9 cellular contexts compared by ENCODE assay signal in the genomic region with DNA sequence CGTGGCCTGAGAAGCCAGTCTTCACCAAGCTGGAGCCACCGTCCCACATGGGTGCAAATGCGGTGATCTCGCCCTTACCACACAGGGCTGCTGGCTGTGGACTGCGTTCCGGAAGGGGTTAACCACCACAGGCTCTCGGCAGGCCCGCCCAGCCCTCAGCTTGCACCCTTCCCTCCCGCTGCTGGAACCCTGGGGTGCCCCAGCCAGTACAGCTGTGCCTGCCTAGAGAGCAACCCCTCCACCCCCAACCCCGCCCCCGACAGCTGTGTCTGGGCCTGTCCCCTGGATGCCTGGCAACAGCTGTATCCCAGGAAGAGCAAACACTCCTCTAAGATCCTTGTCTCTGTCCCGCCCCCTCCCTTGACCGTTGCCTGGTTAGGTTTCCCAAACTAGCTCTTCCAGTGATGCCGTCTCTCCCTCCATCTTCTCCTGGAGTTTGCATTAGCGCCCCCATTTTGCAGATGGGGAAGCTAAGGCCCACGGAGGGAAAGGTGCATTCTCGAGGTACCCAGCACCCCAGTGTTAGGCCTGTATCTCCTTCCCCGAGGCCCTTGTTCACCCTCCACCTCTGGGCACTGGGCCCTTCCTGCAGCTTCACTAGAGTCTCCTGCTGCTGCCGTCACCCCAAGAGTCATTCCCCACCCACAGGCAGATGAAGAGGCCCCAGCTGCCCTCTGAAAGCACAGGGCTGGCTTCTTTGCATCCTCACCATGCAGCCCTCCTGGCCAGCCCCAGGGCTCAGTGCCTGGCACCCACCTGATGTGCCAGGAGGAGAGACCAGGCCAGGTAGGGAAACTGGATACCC.
DNase-seq lines count a peak whose midpoint lies in the region; ATAC-seq and TF ChIP-seq lines count a peak whose summit lies in the region.
"Had no signal": no experiment of that assay in that cellular context is flagged by ENCODE, and none has a peak within 500 bp of the region (broad histone marks: within the 10 kb centered on the region; RNA-seq: fewer than 3 reads in every experiment).

No MANE protein-coding gene starts in this region.

- H3K9me3 Mint-ChIP-seq in nephron progenitor cell = no peaks in the 10 kb centered on the region

- ATAC-seq in GM19351 (IDR thresholded peaks at IDR 0.05; ENCODE audit: unreplicated experiment) (peak; percentile 77), HG02852 (IDR thresholded peaks at IDR 0.05; ENCODE audit: unreplicated experiment) (no peak), GM18517 (IDR thresholded peaks at IDR 0.05; ENCODE audit: unreplicated experiment) (no peak)

- DNase-seq in NCI-H187 treated with DMSO at 0.1 percent for 48 hours (lab: John Stamatoyannopoulos, UW) = peak; percentile 59
- DNase-seq in brain microvascular endothelial cell = peak; percentile 35
- DNase-seq in nephron progenitor cell = no peak
- no peak for DNase-seq in HUDEP-2 (lab: John Stamatoyannopoulos, UW; ENCODE audit: unreplicated experiment in 76 of 76)
- DNase-seq in activated CD4-positive, alpha-beta T cell treated with anti-CD3 and anti-CD28 coated beads, Interleukin-2, amount 50 U/mL, for 4 hours = no peak

- H3K36me3 ChIP-seq in brain microvascular endothelial cell (replicated peaks) = no peaks in the 10 kb centered on the region

- peak overlapping the region; percentile 66 for H3K27ac Mint-ChIP-seq in nephron progenitor cell

- no peaks in the 10 kb centered on the region for H3K36me3 Mint-ChIP-seq in nephron progenitor cell (ENCODE audit: low read depth)

- no peak overlapping the region for H3K27ac ChIP-seq in brain microvascular endothelial cell
- H3K27ac ChIP-seq: SJSA1 had no signal

- H3K4me1 Mint-ChIP-seq in nephron progenitor cell = peaks cover 15% of the 10 kb centered on the region

- in situ Hi-C loops in brain microvascular endothelial cell (cut with HindIII; ENCODE audit: low pct_ligation_motif_present, low sequenced_read_pairs) = no loop called here

- no peak overlapping the region for H3K4me3 ChIP-seq in brain microvascular endothelial cell (ENCODE audit: low read depth, low read length)
- H3K4me3 ChIP-seq: SJSA1 had no signal

- H3K27me3 Mint-ChIP-seq in nephron progenitor cell (ENCODE audit: low read depth, poor library complexity) = no peaks in the 10 kb centered on the region

- no peak overlapping the region for H3K4me3 Mint-ChIP-seq in nephron progenitor cell

- no peaks in the 10 kb centered on the region for H3K27me3 ChIP-seq in brain microvascular endothelial cell (replicated peaks)
- H3K27me3 ChIP-seq: SJSA1 had no signal

- no peak for TF ChIP-seq CTCF in brain microvascular endothelial cell (IDR thresholded peaks at IDR 0.05; ENCODE audit: low read depth, low read length, missing control alignments)
- TF ChIP-seq CTCF in nephron progenitor cell (IDR thresholded peaks at IDR 0.05) = no peak

Comparison
In these comparisons a context has a peak if more than half of its experiments do, and no peak if none do; other contexts are left out.
1. DNase-seq: peak in NCI-H187 treated with DMSO at 0.1 percent for 48 hours (single experiment) and brain microvascular endothelial cell (single experiment); none in nephron progenitor cell (single experiment), HUDEP-2 (0 of 76) and activated CD4-positive, alpha-beta T cell treated with anti-CD3 and anti-CD28 coated beads, Interleukin-2, amount 50 U/mL, for 4 hours (0 of 2).